31 cellular contexts compared by ENCODE assay signal in genomic region chr5:33472805-33473409, GRCh38.
"Had no signal": no experiment of that assay in that cellular context is flagged by ENCODE, and none has a peak within 500 bp of the region (broad histone marks: within the 10 kb centered on the region; RNA-seq: fewer than 3 reads in every experiment).

No MANE protein-coding gene starts in this region.

- ATAC-seq: activated CD4-positive, CD25-positive, alpha-beta regulatory T cell treated with anti-CD3 and anti-CD28 coated beads, Interleukin-2, amount 50 U/mL, for 24 hours; activated naive CD8-positive, alpha-beta T cell treated with anti-CD3 and anti-CD28 coated beads, Interleukin-2, amount 50 U/mL, for 24 hours; foreskin keratinocyte; heart right ventricle; naive thymus-derived CD8-positive, alpha-beta T cell; stimulated activated naive B cell treated with anti-CD40 and anti-IgM and Interleukin-4, amounts not matched to agents 10 μg/mL and 1 μg/mL and 100 μg/mL, for 72 hours had no signal

- H3K4me1 Mint-ChIP-seq: activated CD4-positive, alpha-beta memory T cell treated with anti-CD3 and anti-CD28 coated beads, Interleukin-2, amount 10 ng/mL, durations not matched to agents 7 days and 5 days; activated CD4-positive, alpha-beta T cell treated with anti-CD3 and anti-CD28 coated beads, Interleukin-2, amount 10 ng/mL, durations not matched to agents 24 days and 14 days; activated naive CD4-positive, alpha-beta T cell treated with anti-CD3 and anti-CD28 coated beads, Interleukin-2, amount 50 U/mL, for 24 hours; activated naive CD8-positive, alpha-beta T cell treated with anti-CD3 and anti-CD28 coated beads, Interleukin-2, amount 50 U/mL, for 24 hours; neural crest cell had no signal

- H2AFZ ChIP-seq: parathyroid adenoma had no signal

- H3K9me3 Mint-ChIP-seq: neural crest cell had no signal

- H3K4me3 ChIP-seq: esophagus muscularis mucosa, heart right ventricle, right atrium auricular region, stomach, thyroid gland, upper lobe of left lung had no signal

- H3K79me2 ChIP-seq: parathyroid adenoma had no signal

- H3K27ac ChIP-seq: esophagus muscularis mucosa, foreskin keratinocyte, heart right ventricle, parathyroid adenoma, right atrium auricular region, stomach, thyroid gland, upper lobe of left lung, VCaP had no signal

- H3K9ac ChIP-seq: parathyroid adenoma had no signal

- H3K27me3 ChIP-seq: esophagus muscularis mucosa, foreskin keratinocyte, heart right ventricle, right atrium auricular region, stomach, thyroid gland, upper lobe of left lung had no signal

- H3K4me1 ChIP-seq: esophagus muscularis mucosa, foreskin keratinocyte, right atrium auricular region, stomach, thyroid gland, upper lobe of left lung had no signal

- H3K27me3 Mint-ChIP-seq: activated CD4-positive, alpha-beta memory T cell treated with anti-CD3 and anti-CD28 coated beads, Interleukin-2, amount 10 ng/mL, durations not matched to agents 7 days and 5 days; activated CD4-positive, alpha-beta T cell treated with anti-CD3 and anti-CD28 coated beads, Interleukin-2, amount 10 ng/mL, durations not matched to agents 24 days and 14 days; activated naive CD4-positive, alpha-beta T cell treated with anti-CD3 and anti-CD28 coated beads, Interleukin-2, amount 50 U/mL, for 24 hours; activated naive CD8-positive, alpha-beta T cell treated with anti-CD3 and anti-CD28 coated beads, Interleukin-2, amount 50 U/mL, for 24 hours; activated T-cell treated with anti-CD3 and anti-CD28 coated beads, Interleukin-2, amount 50 U/mL, for 24 hours; naive thymus-derived CD8-positive, alpha-beta T cell; stimulated activated naive B cell treated with anti-CD40 and anti-IgM and Interleukin-4, amounts not matched to agents 10 μg/mL and 1 μg/mL and 100 μg/mL, for 72 hours had no signal

- DNase-seq: activated CD4-positive, alpha-beta memory T cell treated with anti-CD3 and anti-CD28 coated beads, Interleukin-2, amount 10 ng/mL, durations not matched to agents 7 days and 5 days; activated CD4-positive, alpha-beta T cell treated with anti-CD3 and anti-CD28 coated beads, Interleukin-2, amount 10 ng/mL, durations not matched to agents 24 days and 14 days; activated CD8-positive, alpha-beta memory T cell treated with anti-CD3 and anti-CD28 coated beads, Interleukin-2, amount 50 U/mL, for 48 hours; activated naive CD8-positive, alpha-beta T cell treated with anti-CD3 and anti-CD28 coated beads, Interleukin-2, amount 50 U/mL, for 24 hours; activated T-cell treated with anti-CD3 and anti-CD28 coated beads, Interleukin-2, amount 50 U/mL, for 24 hours; amygdala; caudate nucleus; foreskin keratinocyte; heart right ventricle; left cardiac atrium; mammary epithelial cell; naive thymus-derived CD8-positive, alpha-beta T cell; occipital lobe; stimulated activated CD4-positive, alpha-beta T cell treated with anti-CD3 and anti-CD28 coated beads, Interleukin-15, amount 100 ng/mL, for 24 hours; stimulated activated CD4-positive, alpha-beta T cell treated with anti-CD3 and anti-CD28 coated beads, Interleukin-2, amount 100 ng/mL, for 24 hours; stimulated activated naive B cell treated with anti-CD40 and anti-IgM and Interleukin-4, amounts not matched to agents 10 μg/mL and 1 μg/mL and 100 μg/mL, for 72 hours; stomach; T-helper 9 cell; thyroid gland; upper lobe of left lung had no signal

- H3K4me3 Mint-ChIP-seq: activated CD4-positive, alpha-beta memory T cell treated with anti-CD3 and anti-CD28 coated beads, Interleukin-2, amount 10 ng/mL, durations not matched to agents 7 days and 5 days; activated CD4-positive, alpha-beta T cell treated with anti-CD3 and anti-CD28 coated beads, Interleukin-2, amount 10 ng/mL, durations not matched to agents 24 days and 14 days; activated naive CD4-positive, alpha-beta T cell treated with anti-CD3 and anti-CD28 coated beads, Interleukin-2, amount 50 U/mL, for 24 hours; activated naive CD8-positive, alpha-beta T cell treated with anti-CD3 and anti-CD28 coated beads, Interleukin-2, amount 50 U/mL, for 24 hours; activated T-cell treated with anti-CD3 and anti-CD28 coated beads, Interleukin-2, amount 50 U/mL, for 24 hours; naive thymus-derived CD8-positive, alpha-beta T cell; neural crest cell; stimulated activated naive B cell treated with anti-CD40 and anti-IgM and Interleukin-4, amounts not matched to agents 10 μg/mL and 1 μg/mL and 100 μg/mL, for 72 hours; T-helper 1 cell treated with Interleukin-12 subunit alpha and Interleukin-12 subunit beta and Interleukin-4 antibody, amounts not matched to agents 30 μg/mL and 1 μg/mL, for 36 hours had no signal

- H3K27ac Mint-ChIP-seq: activated CD4-positive, alpha-beta memory T cell treated with anti-CD3 and anti-CD28 coated beads, Interleukin-2, amount 10 ng/mL, durations not matched to agents 7 days and 5 days; activated CD4-positive, alpha-beta T cell treated with anti-CD3 and anti-CD28 coated beads, Interleukin-2, amount 10 ng/mL, durations not matched to agents 24 days and 14 days; activated naive CD4-positive, alpha-beta T cell treated with anti-CD3 and anti-CD28 coated beads, Interleukin-2, amount 50 U/mL, for 24 hours; activated naive CD8-positive, alpha-beta T cell treated with anti-CD3 and anti-CD28 coated beads, Interleukin-2, amount 50 U/mL, for 24 hours; activated T-cell treated with anti-CD3 and anti-CD28 coated beads, Interleukin-2, amount 50 U/mL, for 24 hours; activated T-helper 2 cell treated with anti-CD3 and anti-CD28 coated beads, Interferon-gamma antibody, Interleukin-2, Interleukin-4, amounts not matched to agents 10 μg/mL and 5 μg/mL and 100 μg/mL, durations not matched to agents 14 hours and 24 hours and 36 hours; stimulated activated naive B cell treated with anti-CD40 and anti-IgM and Interleukin-4, amounts not matched to agents 10 μg/mL and 1 μg/mL and 100 μg/mL, for 72 hours; T-helper 1 cell treated with Interleukin-12 subunit alpha and Interleukin-12 subunit beta and Interleukin-4 antibody, amounts not matched to agents 30 μg/mL and 1 μg/mL, for 36 hours had no signal

- H3K9me3 ChIP-seq: esophagus muscularis mucosa, right atrium auricular region, stomach, thyroid gland, upper lobe of left lung had no signal

- FAIRE-seq: keratinocyte, TTC549 had no signal
